8 cellular contexts compared by ENCODE assay signal in genomic region chr12:107027304-107028053, GRCh38. TPM values are rescaled to one million over a fixed set of nuclear protein-coding genes. Genes with fewer than 3 reads are reported as not detected.
A peak's percentile ranks its signal among the peaks of the same experiment; 100 is the strongest.
DNase-seq lines count a peak whose midpoint lies in the region; ATAC-seq lines count a peak whose summit lies in the region.

No MANE protein-coding gene starts in this region.

- peak; percentile 96 for ATAC-seq in left colon
- no peak for ATAC-seq in HG02623 (IDR thresholded peaks at IDR 0.05; ENCODE audit: unreplicated experiment)

- DNase-seq in EL = peak; percentile 85
- peak; percentile 89 for DNase-seq in NCI-H2196 treated with DMSO at 0.1 percent for 48 hours (lab: John Stamatoyannopoulos, UW; ENCODE audit: unreplicated experiment)
- peak in 4 of 61 donors; percentile 10 to 98 (median 60) for DNase-seq in caudate nucleus (lab: John Stamatoyannopoulos, UW)
- no peak for DNase-seq in left colon
- DNase-seq in superior temporal gyrus (ENCODE audit: extremely low spot score) = peak; percentile 83
- no peak for DNase-seq in stimulated activated CD4-positive, alpha-beta T cell treated with anti-CD3 and anti-CD28 coated beads, Interleukin-15, amount 100 ng/mL, for 24 hours
- DNase-seq in mesenteric fat pad (ENCODE audit: low spot score) = no peak

- H3K27ac ChIP-seq in caudate nucleus (ENCODE audit: low read depth, low read length) = peak overlapping the region; percentile 82

- intact Hi-C loops in left colon (cut with DNase I, micrococcal nuclease) = no loop called here

RNA-seq across cellular contexts. Expression of gene MTERF2, which starts 40.5 kb away (rescaled TPM):
- total RNA-seq in left colon (10 to 100 TPM in 1 of 2 donors, 1 to 10 TPM in 1; 7.7 to 10.6 TPM), mesenteric fat pad (14.2 TPM)

Comparison
In these comparisons a context has a peak if more than half of its experiments do, and no peak if none do; other contexts are left out.
1. DNase-seq: peak in EL (single experiment), NCI-H2196 treated with DMSO at 0.1 percent for 48 hours (single experiment) and superior temporal gyrus (single experiment); none in left colon (0 of 2), stimulated activated CD4-positive, alpha-beta T cell treated with anti-CD3 and anti-CD28 coated beads, Interleukin-15, amount 100 ng/mL, for 24 hours (single experiment) and mesenteric fat pad (single experiment).